In the genomic region with DNA sequence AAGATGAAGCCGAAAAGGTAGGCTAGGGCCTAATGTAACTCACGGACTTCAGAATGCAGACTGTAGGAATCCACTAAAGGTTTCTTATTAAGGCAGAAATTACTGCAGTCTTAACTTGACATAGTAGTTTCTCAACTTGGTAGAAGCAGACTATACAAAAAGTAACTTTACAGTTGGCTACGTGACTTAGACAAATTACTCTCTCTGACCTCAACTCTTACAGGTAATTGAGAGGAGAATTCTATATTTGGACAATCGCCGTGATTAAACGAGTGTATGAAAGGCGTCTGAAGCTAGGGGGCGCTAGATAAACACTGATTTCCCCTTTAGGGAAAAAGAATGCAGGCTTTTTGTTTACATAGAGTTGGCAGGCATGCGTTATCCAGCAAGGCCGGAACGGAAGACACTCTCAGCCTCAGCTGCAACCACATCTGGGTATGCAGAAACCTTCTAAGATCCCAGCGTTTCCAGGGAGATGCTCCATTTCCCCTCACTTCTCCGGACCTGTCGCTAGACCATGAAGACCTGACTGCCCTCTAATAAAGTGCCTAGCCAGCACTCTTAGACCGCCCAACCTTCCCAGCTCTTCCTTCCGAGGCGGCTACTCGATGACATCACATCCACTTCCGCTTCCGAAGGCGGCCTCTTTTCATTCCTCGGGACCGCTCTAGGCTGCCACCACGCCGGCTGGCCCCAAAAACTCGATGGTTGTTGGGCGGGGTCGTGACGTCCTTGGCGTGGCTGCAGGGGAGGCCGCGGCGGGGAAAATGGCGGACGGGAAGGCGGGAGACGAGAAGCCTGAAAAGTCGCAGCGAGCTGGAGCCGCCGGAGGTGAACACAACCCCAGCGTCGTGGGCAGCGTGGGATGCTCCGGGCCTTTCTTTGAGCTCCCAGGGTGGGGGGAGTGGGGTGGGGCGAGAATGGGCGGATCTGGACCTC, we compare ENCODE assay signal across 8 cellular contexts. TPM values are rescaled to one million over a fixed set of nuclear protein-coding genes. Genes with fewer than 3 reads are reported as not detected.
A peak's percentile ranks its signal among the peaks of the same experiment; 100 is the strongest.
DNase-seq lines count a peak whose midpoint lies in the region; ATAC-seq and TF ChIP-seq lines count a peak whose summit lies in the region.

A gene with protein sequence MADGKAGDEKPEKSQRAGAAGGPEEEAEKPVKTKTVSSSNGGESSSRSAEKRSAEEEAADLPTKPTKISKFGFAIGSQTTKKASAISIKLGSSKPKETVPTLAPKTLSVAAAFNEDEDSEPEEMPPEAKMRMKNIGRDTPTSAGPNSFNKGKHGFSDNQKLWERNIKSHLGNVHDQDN (plus strand): TSS at position 732 of the 939 bp plus-strand sequence. CDS start 36 bp downstream, at position 768.

- H3K4me3 Mint-ChIP-seq in activated T-helper 17 cell treated with anti-CD3 and anti-CD28 coated beads, Interleukin-2, amount 50 U/mL, for 72 hours: peak within 1 kb of the TSS; percentile 82
- peak within 1 kb of the TSS; percentile 86 to 100 (median 96) for H3K4me3 Mint-ChIP-seq in naive thymus-derived CD8-positive, alpha-beta T cell

- H3K36me3 ChIP-seq in GM23248 (ENCODE audit: low read depth) (no peaks in the 10 kb centered on the region), fibroblast of lung (ENCODE audit: control insufficient read depth, insufficient read depth, low read length) (no peaks in the 10 kb centered on the region)

- H3K4me3 ChIP-seq in GM23248: peak within 1 kb of the TSS; percentile 89
- H3K4me3 ChIP-seq in fibroblast of lung (replicated peaks in 1 of 4; ENCODE audit: control extremely low read depth in 1 of 4, insufficient read depth in 1 of 4, low read depth in 3 of 4, low read length in 4 of 4): peak within 1 kb of the TSS; percentile 91 to 100 (median 99)

- peak; percentile 87 for ATAC-seq in activated T-helper 17 cell treated with anti-CD3 and anti-CD28 coated beads, Interleukin-2, amount 50 U/mL, for 72 hours (replicated peaks)
- ATAC-seq in naive thymus-derived CD8-positive, alpha-beta T cell: peak; percentile 74 to 75

- no peaks in the 10 kb centered on the region; the same call in 1 of the 2 replicates for H4K20me1 ChIP-seq in GM23248 (ENCODE audit: insufficient read depth)
- no peaks in the 10 kb centered on the region for H4K20me1 ChIP-seq in fibroblast of lung (ENCODE audit: control insufficient read depth, extremely low read depth, insufficient read depth, low read length)

- peak; percentile 99 for DNase-seq in Daoy (ENCODE audit: low read depth)
- peak; percentile 100 for DNase-seq in GM23248
- peak; percentile 99 for DNase-seq in LHCN-M2 (ENCODE audit: low read depth)
- DNase-seq in RPMI8226: peak; percentile 99
- peak; percentile 99 to 100 for DNase-seq in fibroblast of lung (ENCODE audit: low read depth in 2 of 2)
- DNase-seq in naive thymus-derived CD8-positive, alpha-beta T cell: peak; percentile 95 to 99 (median 99)
- DNase-seq in stimulated activated naive CD4-positive, alpha-beta T cell treated with Interleukin-2 at 50 U/mL for 16 hours (lab: John Stamatoyannopoulos, UW): peak; percentile 99

- peak within 1 kb of the TSS; percentile 99 for H3K9ac ChIP-seq in GM23248
- H3K9ac ChIP-seq in fibroblast of lung (ENCODE audit: insufficient read depth, low read length): peak within 1 kb of the TSS; percentile 93

- H3K9me3 ChIP-seq in GM23248 (ENCODE audit: low read depth): no peaks in the 10 kb centered on the region
- no peaks in the 10 kb centered on the region for H3K9me3 ChIP-seq in fibroblast of lung (ENCODE audit: control insufficient read depth, insufficient read depth, low read depth, low read length)

- peaks cover 49% of the 10 kb centered on the region for H3K36me3 Mint-ChIP-seq in activated T-helper 17 cell treated with anti-CD3 and anti-CD28 coated beads, Interleukin-2, amount 50 U/mL, for 72 hours (ENCODE audit: low read depth)
- peaks cover 0 to 13% (median 6%) of the 10 kb centered on the region in 3 donors for H3K36me3 Mint-ChIP-seq in naive thymus-derived CD8-positive, alpha-beta T cell

- H3K9me3 Mint-ChIP-seq in activated T-helper 17 cell treated with anti-CD3 and anti-CD28 coated beads, Interleukin-2, amount 50 U/mL, for 72 hours: no peaks in the 10 kb centered on the region
- no peaks in the 10 kb centered on the region for H3K9me3 Mint-ChIP-seq in naive thymus-derived CD8-positive, alpha-beta T cell

- peaks cover 47% of the 10 kb centered on the region for H3K79me2 ChIP-seq in GM23248 (ENCODE audit: insufficient read depth)
- peaks cover 44% of the 10 kb centered on the region for H3K79me2 ChIP-seq in fibroblast of lung (ENCODE audit: control insufficient read depth, insufficient read depth, low read length)

- peak within 1 kb of the TSS; percentile 89 for H3K27ac Mint-ChIP-seq in activated T-helper 17 cell treated with anti-CD3 and anti-CD28 coated beads, Interleukin-2, amount 50 U/mL, for 72 hours
- peak within 1 kb of the TSS; percentile 95 to 100 (median 99) for H3K27ac Mint-ChIP-seq in naive thymus-derived CD8-positive, alpha-beta T cell

- H3K4me2 ChIP-seq in GM23248 (ENCODE audit: unreplicated experiment) (peak within 1 kb of the TSS; percentile 98), fibroblast of lung (ENCODE audit: extremely low read depth, insufficient read depth, low read length) (peak within 1 kb of the TSS; percentile 90)

- peaks cover 40% of the 10 kb centered on the region for H3F3A ChIP-seq in GM23248 (ENCODE audit: insufficient read depth)

- WGBS in GM23248 (ENCODE audit: low coverage in 1 of 2, low lambda C conversion rate in 2 of 2, missing lambda C conversion rate in 2 of 2), 2 experiments: 1% methylated on average over 46 of the region's 47 CpGs

- peak; percentile 84 to 86 for TF ChIP-seq CTCF in fibroblast of lung (conservative IDR thresholded peaks at IDR 0.05 in 1 of 2, IDR thresholded peaks at IDR 0.05 in 1 of 2; ENCODE audit: low read depth in 1 of 2, low read length in 2 of 2)

- H3K4me1 Mint-ChIP-seq in activated T-helper 17 cell treated with anti-CD3 and anti-CD28 coated beads, Interleukin-2, amount 50 U/mL, for 72 hours: peaks cover 36% of the 10 kb centered on the region
- H3K4me1 Mint-ChIP-seq in naive thymus-derived CD8-positive, alpha-beta T cell: peaks cover 32 to 75% (median 69%) of the 10 kb centered on the region in 4 donors

- H3K27ac ChIP-seq in GM23248 (peak within 1 kb of the TSS; percentile 96), fibroblast of lung (ENCODE audit: insufficient read depth, low read length) (peak within 1 kb of the TSS; percentile 97)

- peaks cover 27% of the 10 kb centered on the region for H3K4me1 ChIP-seq in GM23248 (ENCODE audit: insufficient read depth)
- H3K4me1 ChIP-seq in fibroblast of lung (ENCODE audit: control insufficient read depth, extremely low read depth, insufficient read depth, low read length): peaks cover 2% of the 10 kb centered on the region

- no peaks in the 10 kb centered on the region for H3K27me3 ChIP-seq in GM23248 (replicated peaks; ENCODE audit: insufficient read depth)
- H3K27me3 ChIP-seq in fibroblast of lung (ENCODE audit: control insufficient read depth, insufficient read depth, low read length): no peaks in the 10 kb centered on the region

- POLR2A ChIA-PET in naive thymus-derived CD8-positive, alpha-beta T cell (lab: Charles Lee): interaction anchor here (0.5 to 3.5 kb wide), 27 partner anchors 9 to 1258 kb away, joined by 3 to 68 read pairs (median 4); partner anchors contain the start of genes LNP1, NFKBIZ, NXPE3 and RPL24

- peak within 1 kb of the TSS; percentile 89 for H2AFZ ChIP-seq in GM23248
- H2AFZ ChIP-seq in fibroblast of lung (ENCODE audit: low read length): peak within 1 kb of the TSS; percentile 100

- in situ Hi-C loops in GM23248 (cut with MboI): no loop called here

- H3K9me2 ChIP-seq in GM23248 (ENCODE audit: insufficient read depth): no peaks in the 10 kb centered on the region

- no peaks in the 10 kb centered on the region for H3K27me3 Mint-ChIP-seq in activated T-helper 17 cell treated with anti-CD3 and anti-CD28 coated beads, Interleukin-2, amount 50 U/mL, for 72 hours
- no peaks in the 10 kb centered on the region for H3K27me3 Mint-ChIP-seq in naive thymus-derived CD8-positive, alpha-beta T cell

RNA-seq across cellular contexts. Expression of the gene that starts here (rescaled TPM):
- total RNA-seq in Daoy (2014; rRNA removed; shearing (Covaris generic)): 66.4 and 68.4 TPM in 2 replicates
- total RNA-seq in GM23248 (2014; rRNA removed; shearing (Covaris generic)): 78.5 and 91.2 TPM in 2 replicates
- 175 and 178 TPM in 2 replicates for polyA plus RNA-seq in GM23248 (2016; fragmentation: Nextera tagmentation; extraction: Ambion mirVana)
- 75.9 and 82.5 TPM in 2 replicates for total RNA-seq in LHCN-M2 (2014; rRNA removed)
- polyA plus RNA-seq in LHCN-M2 (2012): 46.7 TPM
- 100 to 1,000 TPM; 196 to 205 TPM for total RNA-seq in activated T-helper 17 cell treated with anti-CD3 and anti-CD28 coated beads, Interleukin-2, amount 50 U/mL, for 72 hours
- total RNA-seq in fibroblast of lung: 117 and 129 TPM in 2 replicates
- polyA plus RNA-seq in fibroblast of lung: 103 and 116 TPM in 2 replicates
- 113 and 118 TPM in 2 replicates for polyA plus RNA-seq in fibroblast of lung (2012)
- 1.5 and 6.5 TPM in 2 replicates for polyA minus RNA-seq in fibroblast of lung (ENCODE audit: low replicate concordance)
- total RNA-seq in naive thymus-derived CD8-positive, alpha-beta T cell: 100 to 1,000 TPM; 180 to 189 TPM
- polyA plus RNA-seq in naive thymus-derived CD8-positive, alpha-beta T cell: 100 to 1,000 TPM; 112 to 130 (median 124) TPM

Comparison
In these comparisons a context has a peak if more than half of its experiments do, and no peak if none do; other contexts are left out.
1. Peak in every context shown above with its lines: DNase-seq, ATAC-seq, H3K4me3 ChIP-seq and H3K27ac ChIP-seq.